Comparison of ENCODE assay signal across 16 cellular contexts in genomic region chr3:139745831-139746230, GRCh38.
DNase-seq lines count a peak whose midpoint lies in the region; ATAC-seq and TF ChIP-seq lines count a peak whose summit lies in the region.
"Had no signal": no experiment of that assay in that cellular context is flagged by ENCODE, and none has a peak within 500 bp of the region (broad histone marks: within the 10 kb centered on the region; RNA-seq: fewer than 3 reads in every experiment).

No MANE protein-coding gene starts in this region.

- intact Hi-C loops in upper lobe of right lung (cut with DNase I): no loop called here

- no peak overlapping the region for H3K4me3 ChIP-seq in cardiac fibroblast (replicated peaks in 1 of 2; ENCODE audit: low read depth in 2 of 2, low read length in 2 of 2)
- H3K4me3 ChIP-seq in upper lobe of right lung: no peak overlapping the region
- H3K4me3 ChIP-seq: esophagus squamous epithelium, left lung had no signal

- ATAC-seq in GM21737 (IDR thresholded peaks at IDR 0.05; ENCODE audit: unreplicated experiment): no peak
- no peak for ATAC-seq in upper lobe of right lung
- ATAC-seq: left lung; stimulated activated effector memory CD8-positive, alpha-beta T cell treated with anti-CD3 and anti-CD28 coated beads, Interleukin-12 subunit alpha, Interleukin-12 subunit beta, amount 100 ng/mL, for 72 hours had no signal

- H3K9me3 ChIP-seq in upper lobe of right lung: peaks cover 6% of the 10 kb centered on the region
- H3K9me3 ChIP-seq: esophagus squamous epithelium had no signal

- DNase-seq in Daoy (ENCODE audit: low read depth): peak; percentile 85
- DNase-seq in LHCN-M2 (ENCODE audit: low read depth): peak; percentile 51
- peak; percentile 25 to 68 for DNase-seq in cardiac fibroblast (ENCODE audit: low read depth in 2 of 2)
- peak; percentile 60 for DNase-seq in kidney glomerular epithelial cell (lab: John Stamatoyannopoulos, UW)
- DNase-seq in activated gamma-delta T cell (lab: John Stamatoyannopoulos, UW): no peak
- no peak for DNase-seq in upper lobe of right lung
- DNase-seq in stimulated activated CD4-positive, alpha-beta T cell treated with anti-CD3 and anti-CD28 coated beads, Interleukin-12 subunit alpha, Interleukin-12 subunit beta, amount 100 ng/mL, for 4 hours: no peak
- DNase-seq: caudate nucleus; CD4-positive, CD25-positive, alpha-beta regulatory T cell; esophagus squamous epithelium; left lung; NCI-H1436; NCI-H526; SIG-M5 had no signal

- no peaks in the 10 kb centered on the region for H3K4me1 ChIP-seq in upper lobe of right lung
- H3K4me1 ChIP-seq: esophagus squamous epithelium, left lung had no signal

- H3K36me3 ChIP-seq in upper lobe of right lung: no peaks in the 10 kb centered on the region
- H3K36me3 ChIP-seq: esophagus squamous epithelium, left lung had no signal

- no peaks in the 10 kb centered on the region for H3K27me3 ChIP-seq in upper lobe of right lung
- H3K27me3 ChIP-seq: esophagus squamous epithelium, left lung had no signal

- no peak for TF ChIP-seq CTCF in cardiac fibroblast (IDR thresholded peaks at IDR 0.05; ENCODE audit: low read depth, low read length)
- TF ChIP-seq CTCF in upper lobe of right lung (IDR thresholded peaks at IDR 0.05): no peak

- no peak overlapping the region for H3K27ac ChIP-seq in upper lobe of right lung
- H3K27ac ChIP-seq: esophagus squamous epithelium, left lung had no signal

Comparison
In these comparisons a context has a peak if more than half of its experiments do, and no peak if none do; other contexts are left out.
1. DNase-seq: peak in Daoy (single experiment), LHCN-M2 (single experiment), cardiac fibroblast (2 of 2) and kidney glomerular epithelial cell (single experiment); none in activated gamma-delta T cell (single experiment), upper lobe of right lung (single experiment) and stimulated activated CD4-positive, alpha-beta T cell treated with anti-CD3 and anti-CD28 coated beads, Interleukin-12 subunit alpha, Interleukin-12 subunit beta, amount 100 ng/mL, for 4 hours (single experiment).